ENCODE assay signal across 1 cellular context in the genomic region with DNA sequence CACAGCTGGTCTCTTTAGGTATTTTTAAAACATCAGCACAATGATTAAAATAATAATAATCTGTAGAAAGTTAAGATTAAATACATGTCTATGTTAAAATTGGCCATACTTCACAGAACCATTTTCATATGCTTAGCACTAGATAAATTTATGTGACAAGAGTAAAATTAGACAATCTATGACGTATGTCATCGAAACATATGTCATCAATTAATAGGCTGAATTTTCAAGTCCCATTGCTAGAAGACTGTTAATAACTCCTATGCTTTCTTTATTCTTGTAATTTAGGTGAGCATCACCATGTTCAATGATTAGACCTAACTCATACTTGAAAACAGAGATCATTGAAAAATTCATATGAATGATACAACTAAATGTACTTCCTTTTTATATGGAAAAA.
TF ChIP-seq lines count a peak whose summit lies in the region.

No MANE protein-coding gene starts in this region.

TF ChIP-seq in neural cell, 6 proteins besides CTCF, POLR2A, EP300 and RAD21 (continued from another document):
- TF ChIP-seq REST (IDR thresholded peaks at IDR 0.05; ENCODE audit: borderline replicate concordance) (no peak), EZH2 (IDR thresholded peaks at IDR 0.05; ENCODE audit: borderline replicate concordance, insufficient read depth, low read length, poor library complexity, severe bottlenecking) (no peak)
